13 cellular contexts compared by ENCODE assay signal in the genomic region with DNA sequence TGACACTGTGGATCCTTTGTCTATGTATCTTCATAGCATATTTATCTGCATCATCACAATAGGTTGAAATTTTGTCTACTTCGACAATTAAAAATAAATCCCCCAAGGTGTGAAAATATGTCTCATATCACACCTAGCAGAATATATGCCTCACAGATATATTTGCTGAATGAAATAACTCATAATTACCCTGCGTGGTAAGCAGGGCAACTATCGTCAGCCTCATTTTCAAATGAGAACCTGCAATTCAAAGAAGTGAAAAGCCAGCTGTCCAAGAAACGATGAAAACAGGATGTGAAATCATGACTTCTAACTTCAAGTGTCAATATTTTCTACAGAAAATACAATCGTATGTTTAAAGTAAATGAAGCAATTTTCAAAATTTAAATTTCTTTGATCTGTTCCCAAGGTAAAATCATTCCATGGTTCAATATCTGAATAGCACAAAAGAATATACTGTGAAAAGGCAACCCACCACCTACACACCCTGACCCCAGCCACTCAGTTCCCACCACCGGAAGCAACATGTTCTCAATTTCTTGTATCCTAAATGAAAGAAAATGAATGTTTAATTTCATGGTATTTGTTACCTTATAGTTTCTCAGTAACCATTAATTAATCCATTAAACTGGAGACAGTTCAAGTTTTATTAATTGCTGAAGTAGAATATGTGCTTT. TPM values are rescaled to one million over a fixed set of nuclear protein-coding genes. Genes with fewer than 3 reads are reported as not detected.
DNase-seq lines count a peak whose midpoint lies in the region; ATAC-seq and TF ChIP-seq lines count a peak whose summit lies in the region.
"Had no signal": no experiment of that assay in that cellular context is flagged by ENCODE, and none has a peak within 500 bp of the region (broad histone marks: within the 10 kb centered on the region; RNA-seq: fewer than 3 reads in every experiment).

No MANE protein-coding gene starts in this region.

- peak overlapping the region; percentile 10 for H3K27ac Mint-ChIP-seq in WTC11

- H3K4me1 Mint-ChIP-seq in WTC11: peaks cover 22% of the 10 kb centered on the region

- POLR2A ChIA-PET in GM10248 (lab: Yijun Ruan, JAX): no interaction called here
- POLR2A ChIA-PET in WTC11 (lab: Charles Lee): interaction anchor here (0.6 kb wide), 1 partner anchor 10 kb away, joined by 5 read pairs; no protein-coding TSS in a partner anchor

- intact Hi-C loops in left ventricle myocardium superior (cut with micrococcal nuclease): no loop called here

- H3K27me3 Mint-ChIP-seq in WTC11 (ENCODE audit: low read depth): no peaks in the 10 kb centered on the region

- CTCF ChIA-PET in GM10248 (lab: Yijun Ruan, JAX) (interaction anchor here (1.3 to 1.4 kb wide), 2 partner anchors 15 to 27 kb away, joined by 3 to 4 read pairs; no protein-coding TSS in a partner anchor), WTC11 (lab: Charles Lee) (no interaction called here)

- peak; percentile 50 for DNase-seq in GM10248 (ENCODE audit: extremely low spot score)
- DNase-seq in WTC11 (ENCODE audit: low spot score): no peak
- no peak for DNase-seq in NCI-H2029 treated with DMSO at 0.1 percent for 48 hours (lab: John Stamatoyannopoulos, UW)
- no peak for DNase-seq in left ventricle myocardium superior
- DNase-seq in HuH-7.5 (ENCODE audit: low spot score): no peak
- DNase-seq: activated CD4-positive, alpha-beta T cell treated with anti-CD3 and anti-CD28 coated beads for 48 hours; anterior cingulate cortex; effector CD4-positive, alpha-beta T cell; mesenchymal stem cell; uterus had no signal

- H3K36me3 Mint-ChIP-seq in WTC11: no peaks in the 10 kb centered on the region

- no peak for TF ChIP-seq CTCF in GM10248 (IDR thresholded peaks at IDR 0.05; ENCODE audit: control extremely low read depth, extremely low read depth, low read depth, missing control alignments)
- TF ChIP-seq CTCF in WTC11 (IDR thresholded peaks at IDR 0.05): no peak

- H3K9me3 Mint-ChIP-seq in WTC11: no peaks in the 10 kb centered on the region

- peak; percentile 87 for ATAC-seq in GM19351 (IDR thresholded peaks at IDR 0.05; ENCODE audit: unreplicated experiment)
- peak; percentile 71 for ATAC-seq in HG02943 (IDR thresholded peaks at IDR 0.05; ENCODE audit: low read depth, unreplicated experiment)
- ATAC-seq in WTC11: no peak
- ATAC-seq in left ventricle myocardium superior: no peak
- ATAC-seq in HG03139 (IDR thresholded peaks at IDR 0.05; ENCODE audit: unreplicated experiment): no peak

- no peak overlapping the region for H3K4me3 Mint-ChIP-seq in WTC11

TF ChIP-seq in WTC11, 78 proteins besides CTCF, POLR2A, EP300 and RAD21 (continues in another document):
- TF ChIP-seq HMGA2 (CRISPR knock-in tag; IDR thresholded peaks at IDR 0.05) (no peak), TP53 (CRISPR knock-in tag; IDR thresholded peaks at IDR 0.05) (no peak), NR3C1 (CRISPR knock-in tag; conservative IDR thresholded peaks at IDR 0.05; ENCODE audit: low read depth) (no peak), AR (CRISPR knock-in tag; IDR thresholded peaks at IDR 0.05) (no peak), ZNF416 (CRISPR knock-in tag; IDR thresholded peaks at IDR 0.05) (no peak), CREB1 (CRISPR knock-in tag; IDR thresholded peaks at IDR 0.05) (no peak), MXD4 (CRISPR knock-in tag; IDR thresholded peaks at IDR 0.05; ENCODE audit: borderline replicate concordance) (no peak), FOXP4 (CRISPR knock-in tag; IDR thresholded peaks at IDR 0.05) (no peak), ZNF317 (CRISPR knock-in tag; IDR thresholded peaks at IDR 0.05; ENCODE audit: borderline replicate concordance, low read depth) (no peak), IRF2 (CRISPR knock-in tag; IDR thresholded peaks at IDR 0.05; ENCODE audit: borderline replicate concordance, low read depth) (no peak), FOXK1 (CRISPR knock-in tag; IDR thresholded peaks at IDR 0.05) (no peak)
- TF ChIP-seq, protein P1, sequence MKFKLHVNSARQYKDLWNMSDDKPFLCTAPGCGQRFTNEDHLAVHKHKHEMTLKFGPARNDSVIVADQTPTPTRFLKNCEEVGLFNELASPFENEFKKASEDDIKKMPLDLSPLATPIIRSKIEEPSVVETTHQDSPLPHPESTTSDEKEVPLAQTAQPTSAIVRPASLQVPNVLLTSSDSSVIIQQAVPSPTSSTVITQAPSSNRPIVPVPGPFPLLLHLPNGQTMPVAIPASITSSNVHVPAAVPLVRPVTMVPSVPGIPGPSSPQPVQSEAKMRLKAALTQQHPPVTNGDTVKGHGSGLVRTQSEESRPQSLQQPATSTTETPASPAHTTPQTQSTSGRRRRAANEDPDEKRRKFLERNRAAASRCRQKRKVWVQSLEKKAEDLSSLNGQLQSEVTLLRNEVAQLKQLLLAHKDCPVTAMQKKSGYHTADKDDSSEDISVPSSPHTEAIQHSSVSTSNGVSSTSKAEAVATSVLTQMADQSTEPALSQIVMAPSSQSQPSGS (CRISPR knock-in tag; IDR thresholded peaks at IDR 0.05; ENCODE audit: borderline replicate concordance, low read depth): no peak
- TF ChIP-seq, protein P2, sequence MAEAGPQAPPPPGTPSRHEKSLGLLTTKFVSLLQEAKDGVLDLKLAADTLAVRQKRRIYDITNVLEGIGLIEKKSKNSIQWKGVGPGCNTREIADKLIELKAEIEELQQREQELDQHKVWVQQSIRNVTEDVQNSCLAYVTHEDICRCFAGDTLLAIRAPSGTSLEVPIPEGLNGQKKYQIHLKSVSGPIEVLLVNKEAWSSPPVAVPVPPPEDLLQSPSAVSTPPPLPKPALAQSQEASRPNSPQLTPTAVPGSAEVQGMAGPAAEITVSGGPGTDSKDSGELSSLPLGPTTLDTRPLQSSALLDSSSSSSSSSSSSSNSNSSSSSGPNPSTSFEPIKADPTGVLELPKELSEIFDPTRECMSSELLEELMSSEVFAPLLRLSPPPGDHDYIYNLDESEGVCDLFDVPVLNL (CRISPR knock-in tag; IDR thresholded peaks at IDR 0.05; ENCODE audit: borderline replicate concordance, low read depth): no peak
- TF ChIP-seq, protein P3, sequence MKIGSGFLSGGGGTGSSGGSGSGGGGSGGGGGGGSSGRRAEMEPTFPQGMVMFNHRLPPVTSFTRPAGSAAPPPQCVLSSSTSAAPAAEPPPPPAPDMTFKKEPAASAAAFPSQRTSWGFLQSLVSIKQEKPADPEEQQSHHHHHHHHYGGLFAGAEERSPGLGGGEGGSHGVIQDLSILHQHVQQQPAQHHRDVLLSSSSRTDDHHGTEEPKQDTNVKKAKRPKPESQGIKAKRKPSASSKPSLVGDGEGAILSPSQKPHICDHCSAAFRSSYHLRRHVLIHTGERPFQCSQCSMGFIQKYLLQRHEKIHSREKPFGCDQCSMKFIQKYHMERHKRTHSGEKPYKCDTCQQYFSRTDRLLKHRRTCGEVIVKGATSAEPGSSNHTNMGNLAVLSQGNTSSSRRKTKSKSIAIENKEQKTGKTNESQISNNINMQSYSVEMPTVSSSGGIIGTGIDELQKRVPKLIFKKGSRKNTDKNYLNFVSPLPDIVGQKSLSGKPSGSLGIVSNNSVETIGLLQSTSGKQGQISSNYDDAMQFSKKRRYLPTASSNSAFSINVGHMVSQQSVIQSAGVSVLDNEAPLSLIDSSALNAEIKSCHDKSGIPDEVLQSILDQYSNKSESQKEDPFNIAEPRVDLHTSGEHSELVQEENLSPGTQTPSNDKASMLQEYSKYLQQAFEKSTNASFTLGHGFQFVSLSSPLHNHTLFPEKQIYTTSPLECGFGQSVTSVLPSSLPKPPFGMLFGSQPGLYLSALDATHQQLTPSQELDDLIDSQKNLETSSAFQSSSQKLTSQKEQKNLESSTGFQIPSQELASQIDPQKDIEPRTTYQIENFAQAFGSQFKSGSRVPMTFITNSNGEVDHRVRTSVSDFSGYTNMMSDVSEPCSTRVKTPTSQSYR (CRISPR knock-in tag; IDR thresholded peaks at IDR 0.05): no peak

RNA-seq across cellular contexts. Expression of gene TBCA, which starts 57.1 kb away (rescaled TPM):
- 310 to 327 TPM (median 323 TPM) in 3 replicates for total RNA-seq in WTC11 (2021)
- total RNA-seq in left ventricle myocardium superior: 119 TPM

Comparison
In these comparisons a context has a peak if more than half of its experiments do, and no peak if none do; other contexts are left out.
1. ATAC-seq: peak in GM19351 (single experiment) and HG02943 (single experiment); none in WTC11 (single experiment), left ventricle myocardium superior (single experiment) and HG03139 (single experiment).